In the genomic region with DNA sequence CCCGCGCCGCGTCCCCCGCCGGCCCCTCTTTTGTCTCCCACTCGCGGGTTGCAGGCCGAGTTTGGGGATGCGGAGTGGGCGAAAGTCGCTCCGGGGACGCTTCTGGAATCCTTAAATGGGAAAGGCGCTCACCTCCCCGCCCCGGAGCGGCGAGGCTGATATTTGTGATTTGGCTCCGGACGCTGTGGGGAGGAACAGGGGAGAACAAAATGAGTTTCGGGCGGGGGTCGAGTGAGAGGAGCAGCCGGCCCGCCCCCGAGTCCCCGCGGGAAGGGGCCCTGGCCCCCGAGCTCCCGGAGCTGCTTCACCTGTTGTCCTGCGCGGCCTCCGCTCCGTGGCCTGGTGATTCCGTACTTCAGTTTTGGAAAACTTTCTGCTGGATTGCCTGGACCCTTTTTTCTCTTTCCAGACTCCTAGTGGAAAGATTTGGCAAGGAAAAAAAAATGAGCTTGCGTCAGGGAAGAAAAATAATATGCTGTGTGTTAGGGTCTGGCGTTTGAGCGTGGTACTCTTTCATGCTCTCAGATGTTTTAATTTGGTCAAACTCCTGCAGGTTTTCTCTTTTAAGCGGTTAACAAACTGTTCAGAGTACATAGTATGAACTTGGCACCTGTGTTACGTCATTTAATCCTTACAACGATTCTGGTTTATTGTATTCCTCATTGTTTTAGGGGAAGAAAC, we compare ENCODE assay signal across 8 cellular contexts. TPM values are rescaled to one million over a fixed set of nuclear protein-coding genes. Genes with fewer than 3 reads are reported as not detected.
DNase-seq lines count a peak whose midpoint lies in the region; ATAC-seq and TF ChIP-seq lines count a peak whose summit lies in the region.

No MANE protein-coding gene starts in this region.

- 1% methylated on average over 42 of the region's 42 CpGs for WGBS in prostate gland

- H3K4me3 Mint-ChIP-seq in activated naive CD4-positive, alpha-beta T cell treated with anti-CD3 and anti-CD28 coated beads for 36 hours: peak overlapping the region; percentile 84

- TF ChIP-seq POLR2A in prostate gland (IDR thresholded peaks at IDR 0.05): no peak

- peak; percentile 22 for ATAC-seq in GM21528 (IDR thresholded peaks at IDR 0.05; ENCODE audit: low FRiP score, unreplicated experiment)
- no peak for ATAC-seq in HG03521 (IDR thresholded peaks at IDR 0.05; ENCODE audit: unreplicated experiment)

- CTCF ChIA-PET in activated naive CD4-positive, alpha-beta T cell treated with anti-CD3 and anti-CD28 coated beads for 36 hours (lab: Charles Lee): interaction anchor here (0.7 kb wide), 1 partner anchor 25 kb away, joined by 3 read pairs; no protein-coding TSS in a partner anchor

- intact Hi-C loops in activated naive CD4-positive, alpha-beta T cell treated with anti-CD3 and anti-CD28 coated beads for 36 hours (cut with micrococcal nuclease): loop anchor here (2.0 to 5.0 kb wide), 3 partner anchors 42 to 355 kb away; partner anchors contain the start of genes GLUD1 and SHLD2
- intact Hi-C loops in prostate gland (cut with DNase I): loop anchor here (1.0 to 5.0 kb wide), 3 partner anchors 40 to 145 kb away; no protein-coding TSS in a partner anchor

- peak overlapping the region; percentile 21 for H3K27ac Mint-ChIP-seq in activated naive CD4-positive, alpha-beta T cell treated with anti-CD3 and anti-CD28 coated beads for 36 hours

- DNase-seq in AG09309 (ENCODE audit: low read depth) (no peak), NCI-H446 treated with DMSO at 0.1 percent for 48 hours (lab: John Stamatoyannopoulos, UW) (peak; percentile 34), cardiac muscle cell (ENCODE audit: low read depth in 1 of 2, low spot score in 1 of 2) (peak; percentile 62 to 71), prostate gland (ENCODE audit: low spot score) (peak; percentile 26), HuH-7.5 (ENCODE audit: low spot score) (no peak)
- DNase-seq in activated naive CD4-positive, alpha-beta T cell treated with anti-CD3 and anti-CD28 coated beads for 36 hours: peak; percentile 6

- H3K27me3 Mint-ChIP-seq in activated naive CD4-positive, alpha-beta T cell treated with anti-CD3 and anti-CD28 coated beads for 36 hours (ENCODE audit: low read depth): peaks cover 33% of the 10 kb centered on the region

- TF ChIP-seq CTCF in AG09309 (IDR thresholded peaks at IDR 0.05; ENCODE audit: control insufficient read depth, insufficient read depth, low read depth, low read length, missing control alignments) (peak; percentile 29), cardiac muscle cell (IDR thresholded peaks at IDR 0.05; ENCODE audit: low read depth, low read length) (peak; percentile 40), prostate gland (IDR thresholded peaks at IDR 0.05) (peak in 2 of 4 experiments; percentile 10 to 22)

- no peaks in the 10 kb centered on the region for H3K9me3 Mint-ChIP-seq in activated naive CD4-positive, alpha-beta T cell treated with anti-CD3 and anti-CD28 coated beads for 36 hours

- H3K27me3 ChIP-seq in cardiac muscle cell (no peaks in the 10 kb centered on the region), prostate gland (replicated peaks; ENCODE audit: insufficient read depth) (no peaks in the 10 kb centered on the region)

- H3K4me1 Mint-ChIP-seq in activated naive CD4-positive, alpha-beta T cell treated with anti-CD3 and anti-CD28 coated beads for 36 hours (ENCODE audit: low read depth): peaks cover 28% of the 10 kb centered on the region

- peaks cover 2% of the 10 kb centered on the region for H3K36me3 Mint-ChIP-seq in activated naive CD4-positive, alpha-beta T cell treated with anti-CD3 and anti-CD28 coated beads for 36 hours (ENCODE audit: low read depth)

- H3K4me1 ChIP-seq in cardiac muscle cell (ENCODE audit: low read depth): peaks cover 43% of the 10 kb centered on the region
- peaks cover 9% of the 10 kb centered on the region for H3K4me1 ChIP-seq in prostate gland (replicated peaks)

- H3K36me3 ChIP-seq in cardiac muscle cell: no peaks in the 10 kb centered on the region
- H3K36me3 ChIP-seq in prostate gland: no peaks in the 10 kb centered on the region

- H3K4me3 ChIP-seq in AG09309 (ENCODE audit: control insufficient read depth, low read depth, low read length) (peak overlapping the region; percentile 94), cardiac muscle cell (peak overlapping the region; percentile 98), prostate gland (peak overlapping the region; percentile 82 to 91)

- H3K9me3 ChIP-seq in cardiac muscle cell (ENCODE audit: low read depth): no peaks in the 10 kb centered on the region
- H3K9me3 ChIP-seq in prostate gland: no peaks in the 10 kb centered on the region

- peak overlapping the region; percentile 100 for H3K27ac ChIP-seq in cardiac muscle cell
- H3K27ac ChIP-seq in prostate gland: peak overlapping the region; percentile 93 to 95

RNA-seq across cellular contexts. Expression of gene BMPR1A, which starts 0.8 kb away (rescaled TPM):
- 1 to 10 TPM; 2.9 to 6.8 TPM for total RNA-seq in activated naive CD4-positive, alpha-beta T cell treated with anti-CD3 and anti-CD28 coated beads for 36 hours
- total RNA-seq in cardiac muscle cell: 37.0 and 39.4 TPM in 2 replicates
- polyA plus RNA-seq in cardiac muscle cell: 35.6 and 54.2 TPM in 2 replicates
- total RNA-seq in prostate gland: 10 to 100 TPM; 53.9 to 58.1 TPM

Comparison
In these comparisons a context has a peak if more than half of its experiments do, and no peak if none do; other contexts are left out.
1. DNase-seq: peak in NCI-H446 treated with DMSO at 0.1 percent for 48 hours (single experiment), activated naive CD4-positive, alpha-beta T cell treated with anti-CD3 and anti-CD28 coated beads for 36 hours (single experiment), cardiac muscle cell (2 of 2) and prostate gland (single experiment); none in AG09309 (single experiment) and HuH-7.5 (single experiment).
2. Peak in every context shown above with its lines, with median percentiles within 50 percentile points of each other: H3K4me3 ChIP-seq.